19 cellular contexts compared by ENCODE assay signal in the genomic region with DNA sequence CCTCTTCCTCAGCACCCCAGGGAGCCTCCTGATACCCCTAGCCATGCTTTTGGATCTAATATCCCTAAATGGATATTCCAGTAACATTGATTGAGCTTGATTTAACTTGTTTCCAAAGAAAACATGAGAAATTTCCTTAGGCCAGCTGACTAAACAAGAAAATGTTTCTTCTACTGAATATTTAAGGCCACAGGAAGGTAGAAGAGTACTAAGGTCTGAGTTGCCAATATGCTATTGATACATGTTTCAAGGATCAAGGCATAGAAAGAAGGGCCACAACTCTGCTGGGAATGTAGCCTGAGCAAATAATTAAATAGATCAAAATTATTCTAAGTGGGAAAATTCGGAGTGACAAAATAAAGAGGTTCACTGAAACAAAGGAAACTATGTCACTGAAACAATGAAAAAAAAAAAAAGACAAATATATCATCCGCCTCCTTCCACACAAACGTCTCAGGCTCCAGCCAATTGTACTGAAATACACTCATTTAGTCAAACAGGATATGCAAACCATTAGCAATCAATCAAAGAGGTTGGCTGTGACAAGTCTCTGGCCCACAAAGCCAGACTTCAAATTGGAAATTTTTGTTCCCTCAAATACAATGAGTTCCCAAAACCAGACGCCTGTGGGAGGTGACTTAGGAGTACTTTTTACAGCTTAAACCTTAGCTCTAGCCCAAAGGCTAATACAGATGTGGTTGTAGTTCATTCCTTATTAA.
"Had no signal": no experiment of that assay in that cellular context is flagged by ENCODE, and none has a peak within 500 bp of the region (broad histone marks: within the 10 kb centered on the region; RNA-seq: fewer than 3 reads in every experiment).

No MANE protein-coding gene starts in this region.

- H3K9me3 Mint-ChIP-seq: activated B cell treated with CpG ODN at 0.5 μM for 24 hours had no signal

- H3K4me1 Mint-ChIP-seq: activated B cell treated with CpG ODN at 0.5 μM for 24 hours; activated naive CD4-positive, alpha-beta T cell treated with anti-CD3 and anti-CD28 coated beads, Interleukin-2, amount 50 U/mL, for 24 hours; natural killer cell had no signal

- H3K9me3 ChIP-seq: esophagus squamous epithelium, right atrium auricular region, transverse colon had no signal

- H3K36me3 ChIP-seq: esophagus squamous epithelium, right atrium auricular region, transverse colon had no signal

- H3K4me3 ChIP-seq: esophagus squamous epithelium, right atrium auricular region, skin epidermis, transverse colon had no signal

- H3K27me3 ChIP-seq: esophagus squamous epithelium, right atrium auricular region, transverse colon had no signal

- H3K36me3 Mint-ChIP-seq: activated naive CD4-positive, alpha-beta T cell treated with anti-CD3 and anti-CD28 coated beads, Interleukin-2, amount 50 U/mL, for 24 hours; natural killer cell had no signal

- H3K27ac Mint-ChIP-seq: activated B cell treated with CpG ODN at 0.5 μM for 24 hours; activated CD8-positive, alpha-beta T cell treated with anti-CD3 and anti-CD28 coated beads, Interleukin-2, amount 10 ng/mL, durations not matched to agents 7 days and 5 days; activated naive CD4-positive, alpha-beta T cell treated with anti-CD3 and anti-CD28 coated beads, Interleukin-2, amount 50 U/mL, for 24 hours; natural killer cell; progenitor cell of endocrine pancreas had no signal

- H3K4me1 ChIP-seq: esophagus squamous epithelium, right atrium auricular region, transverse colon had no signal

- ATAC-seq: activated CD8-positive, alpha-beta T cell treated with anti-CD3 and anti-CD28 coated beads, Interleukin-2, amount 10 ng/mL, durations not matched to agents 7 days and 5 days; natural killer cell had no signal

- H3K27me3 Mint-ChIP-seq: activated naive CD4-positive, alpha-beta T cell treated with anti-CD3 and anti-CD28 coated beads, Interleukin-2, amount 50 U/mL, for 24 hours; progenitor cell of endocrine pancreas had no signal

- DNase-seq: activated B cell treated with CpG ODN at 0.5 μM for 24 hours; activated CD4-positive, alpha-beta T cell treated with anti-CD3 and anti-CD28 coated beads for 48 hours; activated CD8-positive, alpha-beta memory T cell treated with anti-CD3 and anti-CD28 coated beads, Interleukin-2, amount 50 U/mL, for 4 hours; activated CD8-positive, alpha-beta T cell treated with anti-CD3 and anti-CD28 coated beads, Interleukin-2, amount 10 ng/mL, durations not matched to agents 7 days and 5 days; activated effector memory CD4-positive, alpha-beta T cell treated with anti-CD3 and anti-CD28 coated beads, Interleukin-2, amount 50 U/mL, for 16 hours; activated T-cell treated with anti-CD3 and anti-CD28 coated beads, Interleukin-2, amount 50 U/mL, for 48 hours; esophagus squamous epithelium; head of caudate nucleus; kidney glomerular epithelial cell; natural killer cell; nucleus accumbens; stimulated activated CD4-positive, alpha-beta T cell treated with anti-CD3 and anti-CD28 coated beads, Interleukin-4, amount 100 ng/mL, for 24 hours; stimulated activated naive CD4-positive, alpha-beta T cell treated with Interleukin-2 at 50 U/mL for 16 hours; substantia nigra; transverse colon had no signal

- H3K4me3 Mint-ChIP-seq: activated B cell treated with CpG ODN at 0.5 μM for 24 hours; activated CD8-positive, alpha-beta T cell treated with anti-CD3 and anti-CD28 coated beads, Interleukin-2, amount 10 ng/mL, durations not matched to agents 7 days and 5 days; activated naive CD4-positive, alpha-beta T cell treated with anti-CD3 and anti-CD28 coated beads, Interleukin-2, amount 50 U/mL, for 24 hours; natural killer cell had no signal

- H3K27ac ChIP-seq: esophagus squamous epithelium, right atrium auricular region, skin epidermis, transverse colon had no signal
